8 cellular contexts compared by ENCODE assay signal in genomic region chr12:401235-402126, GRCh38. TPM values are rescaled to one million over a fixed set of nuclear protein-coding genes. Genes with fewer than 3 reads are reported as not detected.
A peak's percentile ranks its signal among the peaks of the same experiment; 100 is the strongest.
DNase-seq lines count a peak whose midpoint lies in the region; ATAC-seq and TF ChIP-seq lines count a peak whose summit lies in the region.

CCDC77 (plus strand) TSS chr12:401644; CDS start chr12:409384, 7,740 bp downstream.

- no peaks in the 10 kb centered on the region for H4K20me1 ChIP-seq in DND-41 (ENCODE audit: insufficient read depth, low read length)

- H3K27me3 ChIP-seq in DND-41 (ENCODE audit: insufficient read depth, low read length, poor library complexity): no peaks in the 10 kb centered on the region
- H3K27me3 ChIP-seq in thyroid gland: no peaks in the 10 kb centered on the region

- H3K36me3 ChIP-seq in DND-41 (ENCODE audit: insufficient read depth, low read length): peaks cover 14% of the 10 kb centered on the region
- H3K36me3 ChIP-seq in KOPT-K1 (ENCODE audit: insufficient read depth, low read length): peaks cover 7% of the 10 kb centered on the region
- no peaks in the 10 kb centered on the region for H3K36me3 ChIP-seq in thyroid gland

- H3K9me3 ChIP-seq in DND-41 (ENCODE audit: insufficient read depth, low read length, severe bottlenecking) (no peaks in the 10 kb centered on the region), KOPT-K1 (ENCODE audit: insufficient read depth, low read length, poor library complexity, severe bottlenecking) (no peaks in the 10 kb centered on the region), thyroid gland (no peaks in the 10 kb centered on the region)

- 1% methylated on average over 37 to 47 of the region's 47 CpGs for WGBS in thyroid gland, 2 donors

- peak within 1 kb of the TSS; percentile 88 for H3K27ac ChIP-seq in DND-41 (ENCODE audit: low read length)
- H3K27ac ChIP-seq in KOPT-K1 (ENCODE audit: low read depth, low read length, poor library complexity, severe bottlenecking): peak within 1 kb of the TSS; percentile 66
- peak within 1 kb of the TSS in 1 of 3 donors; percentile 15 for H3K27ac ChIP-seq in thyroid gland

- peak within 1 kb of the TSS; percentile 64 for H3K4me2 ChIP-seq in DND-41 (ENCODE audit: insufficient read depth, low read length)

- peak within 1 kb of the TSS; percentile 98 for H2AFZ ChIP-seq in DND-41 (ENCODE audit: low read depth, low read length)

- H3K4me3 ChIP-seq in DND-41 (ENCODE audit: low read depth in 1 of 2, low read length in 2 of 2): peak within 1 kb of the TSS; percentile 85 to 89
- H3K4me3 ChIP-seq in foreskin fibroblast (ENCODE audit: low read depth in 1 of 2, low read length in 2 of 2): peak within 1 kb of the TSS; percentile 79 to 97
- H3K4me3 ChIP-seq in thyroid gland (replicated peaks in 1 of 3): peak within 1 kb of the TSS in 2 of 3 donors; percentile 46 to 52

- H3K4me1 ChIP-seq in DND-41 (ENCODE audit: insufficient read depth, low read length): peaks cover 24% of the 10 kb centered on the region
- peaks cover 2 to 6% of the 10 kb centered on the region in 2 donors for H3K4me1 ChIP-seq in thyroid gland

- peaks cover 33% of the 10 kb centered on the region for H3K79me2 ChIP-seq in DND-41 (ENCODE audit: insufficient read depth, low read length)

- peak in 1 of 2 donors; percentile 14 for TF ChIP-seq POLR2A in thyroid gland (IDR thresholded peaks at IDR 0.05)

- TF ChIP-seq CTCF in DND-41 (IDR thresholded peaks at IDR 0.05; ENCODE audit: borderline replicate concordance, extremely low read depth, low read length, poor library complexity, severe bottlenecking): peak; percentile 43
- no peak for TF ChIP-seq CTCF in foreskin fibroblast (IDR thresholded peaks at IDR 0.05; ENCODE audit: low read depth, low read length)
- no peak for TF ChIP-seq CTCF in omental fat pad (IDR thresholded peaks at IDR 0.05)
- TF ChIP-seq CTCF in thyroid gland (IDR thresholded peaks at IDR 0.05): peak in 2 of 6 experiments; percentile 23 to 32

- DNase-seq in DND-41 (peak; percentile 94), foreskin fibroblast (peak; percentile 87 to 96), omental fat pad (ENCODE audit: low spot score) (peak; percentile 74), thyroid gland (peak; percentile 88 to 89), NCI-H774 (lab: John Stamatoyannopoulos, UW) (no peak)
- peak; percentile 97 for DNase-seq in activated T-cell treated with anti-CD3 and anti-CD28 coated beads, Interleukin-2, amount 50 U/mL, for 1 hour

- intact Hi-C loops in thyroid gland (cut with DNase I): no loop called here

- ATAC-seq in DND-41 (ENCODE audit: insufficient read depth, low read depth) (peak; percentile 99), GM21717 (IDR thresholded peaks at IDR 0.05; ENCODE audit: unreplicated experiment) (peak; percentile 96), omental fat pad (ENCODE audit: low FRiP score) (peak; percentile 99)

- H3K9ac ChIP-seq in DND-41 (ENCODE audit: low read depth, low read length): peak within 1 kb of the TSS; percentile 75

RNA-seq across cellular contexts. Expression of gene CCDC77, which starts in this region (rescaled TPM):
- total RNA-seq in omental fat pad (1 to 10 TPM; 4.2 to 9.6 (median 5.5) TPM), thyroid gland (10 to 100 TPM; 10.2 to 20.3 (median 12.3) TPM)
